ENCODE assay signal across 19 cellular contexts in genomic region chr10:131019696-131020095, GRCh38.
DNase-seq lines count a peak whose midpoint lies in the region; ATAC-seq, FAIRE-seq and TF ChIP-seq lines count a peak whose summit lies in the region.
"Had no signal": no experiment of that assay in that cellular context is flagged by ENCODE, and none has a peak within 500 bp of the region (broad histone marks: within the 10 kb centered on the region; RNA-seq: fewer than 3 reads in every experiment).

No MANE protein-coding gene starts in this region.

- H3K27ac ChIP-seq in H9 (ENCODE audit: insufficient read length, low read depth, low read length) (no peak overlapping the region), H1 (ENCODE audit: low read depth, low read length) (no peak overlapping the region), neuronal stem cell (replicated peaks; ENCODE audit: low read length) (no peak overlapping the region), upper lobe of right lung (no peak overlapping the region), RWPE1 (no peak overlapping the region)
- H3K27ac ChIP-seq: C4-2B had no signal

- H3K27me3 ChIP-seq in H9 (ENCODE audit: insufficient read depth, low read length) = no peaks in the 10 kb centered on the region
- no peaks in the 10 kb centered on the region for H3K27me3 ChIP-seq in H1 (replicated peaks in 1 of 4; ENCODE audit: control insufficient read depth in 3 of 4, extremely low read depth in 1 of 4, insufficient read depth in 3 of 4, low read length in 3 of 4)
- no peaks in the 10 kb centered on the region for H3K27me3 ChIP-seq in neuronal stem cell (ENCODE audit: control insufficient read depth in 3 of 3, insufficient read depth in 3 of 3, low read depth in 1 of 3, low read length in 3 of 3)
- no peaks in the 10 kb centered on the region for H3K27me3 ChIP-seq in upper lobe of right lung
- H3K27me3 ChIP-seq: BE2C had no signal

- TF ChIP-seq CTCF in H9 (conservative IDR thresholded peaks at IDR 0.05) (no peak), H1 (IDR thresholded peaks at IDR 0.05; ENCODE audit: control extremely low read depth in 1 of 3, insufficient read depth in 1 of 3, low read depth in 1 of 3, low read length in 3 of 3) (no peak), upper lobe of right lung (IDR thresholded peaks at IDR 0.05) (no peak), RWPE1 (conservative IDR thresholded peaks at IDR 0.05; ENCODE audit: low read depth) (no peak)

- H3K79me1 ChIP-seq in H9 (ENCODE audit: insufficient read depth, low read depth, low read length, poor library complexity, severe bottlenecking) = no peaks in the 10 kb centered on the region
- no peaks in the 10 kb centered on the region for H3K79me1 ChIP-seq in H1 (ENCODE audit: low read depth, low read length)
- no peaks in the 10 kb centered on the region for H3K79me1 ChIP-seq in neuronal stem cell (ENCODE audit: low read depth, low read length)

- no peaks in the 10 kb centered on the region for H3K9me3 ChIP-seq in H9 (ENCODE audit: control insufficient read depth, low read depth, low read length)
- no peaks in the 10 kb centered on the region for H3K9me3 ChIP-seq in H1 (ENCODE audit: insufficient read depth in 2 of 2, low read depth in 1 of 2, low read length in 1 of 2)
- H3K9me3 ChIP-seq in neuronal stem cell (replicated peaks in 1 of 2; ENCODE audit: control insufficient read depth in 2 of 2, insufficient read depth in 1 of 2, low read depth in 1 of 2, low read length in 2 of 2) = no peaks in the 10 kb centered on the region
- H3K9me3 ChIP-seq in upper lobe of right lung = no peaks in the 10 kb centered on the region
- H3K9me3 ChIP-seq: BE2C had no signal

- no peak overlapping the region for H3T11ph ChIP-seq in H9 (ENCODE audit: low read length)

- no CpG with 5 or more reads among the region's 11 CpGs for WGBS in H9 (ENCODE audit: extremely low coverage, insufficient read length, low lambda C conversion rate)
- 82% methylated on average over 11 of the region's 11 CpGs; no CpG with 5 or more reads in 1 of the 2 experiments for WGBS in H1 (ENCODE audit: extremely low coverage in 1 of 2, insufficient coverage in 1 of 2, insufficient read length in 1 of 2, insufficient replicate concordance in 2 of 2, low coverage in 1 of 2, low lambda C conversion rate in 2 of 2, missing lambda C conversion rate in 1 of 2), 2 experiments
- no CpG with 5 or more reads among the region's 11 CpGs for WGBS in neuronal stem cell (ENCODE audit: extremely low coverage in 2 of 2, insufficient read length in 2 of 2, insufficient replicate concordance in 1 of 2), 2 donors

- TF ChIP-seq POLR2A in H1 (IDR thresholded peaks at IDR 0.05; ENCODE audit: control extremely low read depth in 1 of 2, low read depth in 2 of 2, low read length in 2 of 2) = no peak

- H3K79me2 ChIP-seq in H9 (ENCODE audit: insufficient read depth, low read length) (no peaks in the 10 kb centered on the region), H1 (ENCODE audit: control insufficient read depth in 1 of 2, insufficient read depth in 2 of 2, low read length in 2 of 2) (no peaks in the 10 kb centered on the region)

- H3K4me3 Mint-ChIP-seq in H9 = no peak overlapping the region; a peak in 1 of 5 replicates
- H3K4me3 Mint-ChIP-seq: CD4-positive, alpha-beta memory T cell had no signal

- H4K5ac ChIP-seq in H9 (ENCODE audit: insufficient read length, low read depth, low read length) = no peak overlapping the region
- H4K5ac ChIP-seq in H1 (ENCODE audit: insufficient read length, low read depth, low read length) = no peak overlapping the region

- H2AFZ ChIP-seq in H9 (ENCODE audit: low read length) = no peak overlapping the region
- H2AFZ ChIP-seq in H1 (ENCODE audit: low read length) = no peak overlapping the region
- no peak overlapping the region for H2AFZ ChIP-seq in neuronal stem cell (ENCODE audit: low read length)

- no peaks in the 10 kb centered on the region for H3K36me3 ChIP-seq in H1 (ENCODE audit: control insufficient read depth in 2 of 4, insufficient read depth in 4 of 4, low read length in 3 of 4)
- H3K36me3 ChIP-seq in neuronal stem cell (replicated peaks in 1 of 2; ENCODE audit: control insufficient read depth in 2 of 2, insufficient read depth in 2 of 2, low read length in 2 of 2) = no peaks in the 10 kb centered on the region
- H3K36me3 ChIP-seq in upper lobe of right lung = no peaks in the 10 kb centered on the region
- H3K36me3 ChIP-seq: BE2C had no signal

- H3K9me3 Mint-ChIP-seq in H9 = no peaks in the 10 kb centered on the region

- H3K23ac ChIP-seq in H9 (ENCODE audit: insufficient read length, low read depth, low read length) (no peak overlapping the region), H1 (ENCODE audit: insufficient read length) (no peak overlapping the region), neuronal stem cell (ENCODE audit: low read depth, low read length, poor library complexity) (no peak overlapping the region)

- TF ChIP-seq RAD21 in H1 (IDR thresholded peaks at IDR 0.05 in 1 of 2, conservative IDR thresholded peaks at IDR 0.05 in 1 of 2; ENCODE audit: low read depth in 2 of 2, low read length in 2 of 2) = no peak

- H3K23me2 ChIP-seq in H9 (ENCODE audit: insufficient read length, low read depth, low read length, poor library complexity, severe bottlenecking) (no peaks in the 10 kb centered on the region), H1 (ENCODE audit: low read depth, low read length) (no peaks in the 10 kb centered on the region)

- H2BK5ac ChIP-seq in H9 (ENCODE audit: insufficient read length, low read length) (no peak overlapping the region), H1 (ENCODE audit: low read depth, low read length) (no peak overlapping the region), neuronal stem cell (ENCODE audit: low read length) (no peak overlapping the region)

- H3K4me2 ChIP-seq in H9 (ENCODE audit: insufficient read depth, insufficient read length, low read length) (no peak overlapping the region), H1 (ENCODE audit: insufficient read depth in 1 of 2, low read depth in 2 of 2, low read length in 2 of 2) (no peak overlapping the region), neuronal stem cell (ENCODE audit: insufficient read depth, low read length, poor library complexity, severe bottlenecking) (no peak overlapping the region)

- POLR2A ChIA-PET in H1 (lab: Charles Lee; ENCODE audit: partially characterized antibody) (no interaction called here), RWPE1 (lab: Yijun Ruan, JAX; ENCODE audit: low non-redundant PET) (no interaction called here)

- no peak for ATAC-seq in upper lobe of right lung
- no peak for ATAC-seq in HG03469 (IDR thresholded peaks at IDR 0.05; ENCODE audit: unreplicated experiment)
- ATAC-seq in GM21360 (IDR thresholded peaks at IDR 0.05; ENCODE audit: unreplicated experiment) = no peak
- ATAC-seq: HCT116 had no signal

- H3K27me3 Mint-ChIP-seq in H9 (ENCODE audit: low read depth) = no peaks in the 10 kb centered on the region; the same call in none of the 2 replicates

- no peak overlapping the region for H3K56ac ChIP-seq in H9 (ENCODE audit: insufficient read length, low read depth, low read length)
- no peak overlapping the region for H3K56ac ChIP-seq in H1 (replicated peaks; ENCODE audit: insufficient read length, low read depth, low read length)

- H3K18ac ChIP-seq in H9 (ENCODE audit: insufficient read length, low read depth, low read length) = no peak overlapping the region
- no peak overlapping the region for H3K18ac ChIP-seq in H1 (ENCODE audit: extremely low read depth, low read length)
- peak overlapping the region; percentile 69 for H3K18ac ChIP-seq in neuronal stem cell (ENCODE audit: low read length)

- H3K14ac ChIP-seq in H9 (ENCODE audit: insufficient read depth, low read length) = no peak overlapping the region
- no peak overlapping the region for H3K14ac ChIP-seq in H1 (ENCODE audit: insufficient read length)
- H3K14ac ChIP-seq in neuronal stem cell (ENCODE audit: low read length) = peak overlapping the region; percentile 50

- no peak overlapping the region for H2BK15ac ChIP-seq in H9 (ENCODE audit: low read depth, low read length)
- no peak overlapping the region for H2BK15ac ChIP-seq in H1 (ENCODE audit: low read length)
- no peak overlapping the region for H2BK15ac ChIP-seq in neuronal stem cell (ENCODE audit: low read length)

- H3K4me1 Mint-ChIP-seq in H9 = peaks cover 6 to 10% of the 10 kb centered on the region in 2 experiments; a peak in 3 of 4 replicates
- H3K4me1 Mint-ChIP-seq: CD4-positive, alpha-beta memory T cell had no signal

- H2AK5ac ChIP-seq in H9 (ENCODE audit: insufficient read length, low read length) (no peak overlapping the region), H1 (ENCODE audit: low read depth, low read length) (0 out of 2 replicates have a peak overlapping the region, but pooled peaks have one; percentile 13), neuronal stem cell (ENCODE audit: low read depth, low read length) (no peak overlapping the region)

- H4K91ac ChIP-seq in H9 (ENCODE audit: insufficient read length, low read depth, low read length) (no peak overlapping the region), H1 (replicated peaks; ENCODE audit: insufficient read length, low read length) (no peak overlapping the region), neuronal stem cell (ENCODE audit: low read depth, low read length, poor library complexity) (no peak overlapping the region)

- H4K8ac ChIP-seq in H9 (replicated peaks; ENCODE audit: insufficient read length, low read depth, low read length) (no peak overlapping the region), H1 (ENCODE audit: extremely low read depth, insufficient read depth, low read length) (no peak overlapping the region), neuronal stem cell (ENCODE audit: low read depth, low read length) (no peak overlapping the region)

- H4K20me1 ChIP-seq in H9 (ENCODE audit: control insufficient read depth, insufficient read depth, insufficient read length) = no peaks in the 10 kb centered on the region
- H4K20me1 ChIP-seq in H1 (replicated peaks in 1 of 2; ENCODE audit: control insufficient read depth in 1 of 2, insufficient read depth in 2 of 2, low read length in 2 of 2) = no peaks in the 10 kb centered on the region

- H3K9ac ChIP-seq in H9 (ENCODE audit: extremely low read depth, insufficient read length, low read length) = no peak overlapping the region
- H3K9ac ChIP-seq in H1 (replicated peaks in 1 of 4; ENCODE audit: extremely low read depth in 1 of 4, low read depth in 3 of 4, low read length in 3 of 4) = no peak overlapping the region
- H3K9ac ChIP-seq in neuronal stem cell (ENCODE audit: low read depth, low read length, poor library complexity) = no peak overlapping the region

- no peaks in the 10 kb centered on the region; a peak in 1 of 7 replicates for H3K36me3 Mint-ChIP-seq in H9 (ENCODE audit: insufficient read depth in 1 of 3, low read depth in 3 of 3)
- H3K36me3 Mint-ChIP-seq: CD4-positive, alpha-beta memory T cell had no signal

- no peak overlapping the region for H2BK12ac ChIP-seq in H9 (ENCODE audit: insufficient read length, low read depth, low read length)
- H2BK12ac ChIP-seq in H1 (ENCODE audit: low read depth, low read length) = 0 out of 2 replicates have a peak overlapping the region, but pooled peaks have one; percentile 50
- H2BK12ac ChIP-seq in neuronal stem cell (ENCODE audit: low read length) = peak overlapping the region; percentile 36

- TF ChIP-seq EP300 in H1 (IDR thresholded peaks at IDR 0.05; ENCODE audit: borderline replicate concordance in 1 of 2, low read depth in 2 of 2, low read length in 2 of 2) = no peak

- DNase-seq in H9 = peak; percentile 17
- no peak for DNase-seq in H1 (ENCODE audit: low read depth in 1 of 2, low spot score in 2 of 2)
- no peak for DNase-seq in neuronal stem cell (ENCODE audit: low spot score)
- peak; percentile 61 for DNase-seq in upper lobe of right lung
- DNase-seq in RWPE1 (ENCODE audit: low spot score) = no peak
- DNase-seq: BE2C; CD4-positive, alpha-beta memory T cell; DMS153; DMS79 treated with DMSO at 0.1 percent for 48 hours; EL; IMR-90 had no signal

- no peak for FAIRE-seq in H1 (lab: Jason Lieb, UNC)
- FAIRE-seq: A204.1, D721Med, G401.6, GM12891 had no signal

- H3K27ac Mint-ChIP-seq in H9 = no peak overlapping the region
- H3K27ac Mint-ChIP-seq: CD4-positive, alpha-beta memory T cell had no signal

- H2BK120ac ChIP-seq in H9 (ENCODE audit: low read depth, low read length, poor library complexity, severe bottlenecking) = no peak overlapping the region
- H2BK120ac ChIP-seq in H1 (replicated peaks; ENCODE audit: low read depth, low read length) = no peak overlapping the region
- H2BK120ac ChIP-seq in neuronal stem cell (ENCODE audit: low read depth, low read length) = no peak overlapping the region

- intact Hi-C loops in upper lobe of right lung (cut with DNase I) = no loop called here

- H3K4me3 ChIP-seq in H1 (ENCODE audit: extremely low read depth in 1 of 4, insufficient read depth in 2 of 4, low read depth in 3 of 4, low read length in 4 of 4) (no peak overlapping the region), neuronal stem cell (ENCODE audit: low read length in 2 of 2) (no peak overlapping the region), upper lobe of right lung (no peak overlapping the region)

- CTCF ChIA-PET in H1 (lab: Charles Lee; ENCODE audit: partially characterized antibody) (interaction anchor here (0.9 kb wide), 1 partner anchor 18 kb away, joined by 3 read pairs; no protein-coding TSS in a partner anchor), RWPE1 (lab: Yijun Ruan, JAX) (no interaction called here)

- H3K4me1 ChIP-seq in H9 (ENCODE audit: insufficient read depth, low read length) = no peaks in the 10 kb centered on the region
- H3K4me1 ChIP-seq in H1 (replicated peaks in 1 of 4; ENCODE audit: control insufficient read depth in 3 of 4, insufficient read depth in 4 of 4, low read length in 3 of 4) = peaks cover 0 to 2% (median 0%) of the 10 kb centered on the region in 4 experiments; a peak in 1 of 7 replicates
- peaks cover 0 to 2% of the 10 kb centered on the region in 2 donors for H3K4me1 ChIP-seq in neuronal stem cell (ENCODE audit: control insufficient read depth in 2 of 2, insufficient read depth in 1 of 2, low read depth in 1 of 2, low read length in 2 of 2)
- H3K4me1 ChIP-seq in upper lobe of right lung = no peaks in the 10 kb centered on the region
- H3K4me1 ChIP-seq: BE2C had no signal

- H3K4ac ChIP-seq in H9 (ENCODE audit: low read depth, low read length) (no peak overlapping the region), H1 (replicated peaks; ENCODE audit: insufficient read length, low read depth, low read length) (no peak overlapping the region), neuronal stem cell (ENCODE audit: low read length) (no peak overlapping the region)

- H2BK20ac ChIP-seq in H9 (ENCODE audit: low read depth, low read length, poor library complexity, severe bottlenecking) (no peak overlapping the region), H1 (ENCODE audit: low read length) (no peak overlapping the region)

Comparison
In these comparisons a context has a peak if more than half of its experiments do, and no peak if none do; other contexts are left out.
1. DNase-seq: peak in H9 (single experiment) and upper lobe of right lung (single experiment); none in H1 (0 of 2), neuronal stem cell (single experiment) and RWPE1 (single experiment).